ENCODE assay signal across 19 cellular contexts in genomic region chr10:124123141-124123540, GRCh38.
"Had no signal": no experiment of that assay in that cellular context is flagged by ENCODE, and none has a peak within 500 bp of the region (broad histone marks: within the 10 kb centered on the region; RNA-seq: fewer than 3 reads in every experiment).

No MANE protein-coding gene starts in this region.

- ATAC-seq: activated CD8-positive, alpha-beta memory T cell treated with anti-CD3 and anti-CD28 coated beads, Interleukin-2, amount 10 ng/mL, durations not matched to agents 7 days and 5 days; left cardiac atrium had no signal

- H3K4me1 ChIP-seq: uterus had no signal

- H3K27me3 ChIP-seq: esophagus muscularis mucosa, tibial nerve, uterus had no signal

- H3K9me3 Mint-ChIP-seq: activated CD4-positive, alpha-beta memory T cell treated with anti-CD3 and anti-CD28 coated beads, Interleukin-2, amount 10 ng/mL, durations not matched to agents 7 days and 5 days; brain; nephron; stimulated activated naive CD8-positive, alpha-beta T cell treated with anti-CD3 and anti-CD28 coated beads, Interleukin-15, Interleukin-2, amounts not matched to agents 100 ng/mL and 50 ng/mL, for 24 hours had no signal

- H3K4me1 Mint-ChIP-seq: activated CD4-positive, alpha-beta memory T cell treated with anti-CD3 and anti-CD28 coated beads, Interleukin-2, amount 10 ng/mL, durations not matched to agents 7 days and 5 days; activated CD8-positive, alpha-beta memory T cell treated with anti-CD3 and anti-CD28 coated beads, Interleukin-2, amount 10 ng/mL, durations not matched to agents 7 days and 5 days had no signal

- H3K4me3 ChIP-seq: esophagus muscularis mucosa, tibial nerve, uterus had no signal

- H3K27ac Mint-ChIP-seq: activated CD4-positive, alpha-beta memory T cell treated with anti-CD3 and anti-CD28 coated beads, Interleukin-2, amount 10 ng/mL, durations not matched to agents 7 days and 5 days; activated CD8-positive, alpha-beta memory T cell treated with anti-CD3 and anti-CD28 coated beads, Interleukin-2, amount 10 ng/mL, durations not matched to agents 7 days and 5 days; activated naive CD8-positive, alpha-beta T cell; nephron; stimulated activated naive CD8-positive, alpha-beta T cell treated with anti-CD3 and anti-CD28 coated beads, Interleukin-15, Interleukin-2, amounts not matched to agents 100 ng/mL and 50 ng/mL, for 24 hours had no signal

- H3K36me3 Mint-ChIP-seq: activated CD8-positive, alpha-beta memory T cell treated with anti-CD3 and anti-CD28 coated beads, Interleukin-2, amount 10 ng/mL, durations not matched to agents 7 days and 5 days; activated naive CD8-positive, alpha-beta T cell; brain had no signal

- H3K27me3 Mint-ChIP-seq: activated CD4-positive, alpha-beta memory T cell treated with anti-CD3 and anti-CD28 coated beads, Interleukin-2, amount 10 ng/mL, durations not matched to agents 7 days and 5 days; activated CD8-positive, alpha-beta memory T cell treated with anti-CD3 and anti-CD28 coated beads, Interleukin-2, amount 10 ng/mL, durations not matched to agents 7 days and 5 days; activated naive CD8-positive, alpha-beta T cell; brain; stimulated activated naive CD8-positive, alpha-beta T cell treated with anti-CD3 and anti-CD28 coated beads, Interleukin-15, Interleukin-2, amounts not matched to agents 100 ng/mL and 50 ng/mL, for 24 hours had no signal

- H3K27ac ChIP-seq: esophagus muscularis mucosa, tibial nerve, uterus had no signal

- DNase-seq: activated CD4-positive, alpha-beta memory T cell treated with anti-CD3 and anti-CD28 coated beads, Interleukin-2, amount 10 ng/mL, durations not matched to agents 7 days and 5 days; activated CD4-positive, alpha-beta T cell treated with anti-CD3 and anti-CD28 coated beads for 48 hours; activated CD4-positive, CD25-positive, alpha-beta regulatory T cell; activated CD8-positive, alpha-beta memory T cell treated with anti-CD3 and anti-CD28 coated beads, Interleukin-2, amount 10 ng/mL, durations not matched to agents 7 days and 5 days; amniotic stem cell; central memory CD4-positive, alpha-beta T cell; effector CD4-positive, alpha-beta T cell; left cardiac atrium; nucleus accumbens; stimulated activated CD4-positive, alpha-beta T cell treated with anti-CD3 and anti-CD28 coated beads, Interleukin-2, amount 100 ng/mL, for 24 hours; T-helper 1 cell; T-helper 9 cell; uterus had no signal

- H3K4me3 Mint-ChIP-seq: activated CD4-positive, alpha-beta memory T cell treated with anti-CD3 and anti-CD28 coated beads, Interleukin-2, amount 10 ng/mL, durations not matched to agents 7 days and 5 days; activated CD8-positive, alpha-beta memory T cell treated with anti-CD3 and anti-CD28 coated beads, Interleukin-2, amount 10 ng/mL, durations not matched to agents 7 days and 5 days; activated naive CD8-positive, alpha-beta T cell; brain; nephron; stimulated activated naive CD8-positive, alpha-beta T cell treated with anti-CD3 and anti-CD28 coated beads, Interleukin-15, Interleukin-2, amounts not matched to agents 100 ng/mL and 50 ng/mL, for 24 hours had no signal

- H3K36me3 ChIP-seq: esophagus muscularis mucosa, tibial nerve, uterus had no signal

- H3K9me3 ChIP-seq: esophagus muscularis mucosa, tibial nerve, uterus had no signal
